Comparison of ENCODE assay signal across 20 cellular contexts in the genomic region with DNA sequence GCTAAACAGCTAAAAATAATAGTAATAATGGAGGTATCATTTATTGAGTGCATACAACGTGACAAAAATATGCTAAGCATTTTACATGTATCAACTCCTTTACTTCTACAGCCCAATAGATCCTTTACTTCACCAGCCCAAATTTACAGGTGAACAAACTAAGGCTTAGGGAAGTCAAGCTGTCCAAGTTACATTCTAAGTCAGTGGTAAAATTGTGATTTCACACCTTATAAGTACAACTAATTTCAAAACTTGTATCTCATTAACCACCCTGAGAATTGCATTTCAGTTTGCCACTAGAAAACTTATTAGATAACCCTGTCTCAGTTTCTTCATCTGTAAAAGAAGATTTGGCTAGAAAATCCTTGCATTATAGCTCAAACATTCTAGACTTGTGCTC. TPM values are rescaled to one million over a fixed set of nuclear protein-coding genes. Genes with fewer than 3 reads are reported as not detected.
DNase-seq lines count a peak whose midpoint lies in the region; ATAC-seq and TF ChIP-seq lines count a peak whose summit lies in the region.
"Had no signal": no experiment of that assay in that cellular context is flagged by ENCODE, and none has a peak within 500 bp of the region (broad histone marks: within the 10 kb centered on the region; RNA-seq: fewer than 3 reads in every experiment).

No MANE protein-coding gene starts in this region.

- DNase-seq in CD4-positive, CD25-positive, alpha-beta regulatory T cell: no peak
- DNase-seq in esophagus squamous epithelium (lab: John Stamatoyannopoulos, UW): no peak
- DNase-seq in NCI-H1694 (lab: John Stamatoyannopoulos, UW): no peak
- DNase-seq: GF-D8, MM.1S, NCI-H1105, NCI-H187 treated with DMSO at 0.1 percent for 48 hours, NCI-H2171, NCI-H510A, T1000 had no signal

- H3K27ac Mint-ChIP-seq in CD4-positive, CD25-positive, alpha-beta regulatory T cell: peak overlapping the region in 1 of 3 donors; percentile 32

- H3K4me2 ChIP-seq in Loucy (ENCODE audit: low read depth, low read length, poor library complexity, severe bottlenecking): peak overlapping the region; percentile 52
- H3K4me2 ChIP-seq: A549, KMS-11 had no signal

- no peak for ATAC-seq in CD4-positive, CD25-positive, alpha-beta regulatory T cell (ENCODE audit: low read depth in 2 of 2)
- peak; percentile 60 for ATAC-seq in GM18858 (IDR thresholded peaks at IDR 0.05; ENCODE audit: unreplicated experiment)
- peak; percentile 56 for ATAC-seq in GM21786 (IDR thresholded peaks at IDR 0.05; ENCODE audit: unreplicated experiment)
- no peak for ATAC-seq in GM21717 (IDR thresholded peaks at IDR 0.05; ENCODE audit: unreplicated experiment)
- ATAC-seq in HG03520 (IDR thresholded peaks at IDR 0.05; ENCODE audit: unreplicated experiment): no peak
- ATAC-seq: A549 had no signal

- peaks cover 13% of the 10 kb centered on the region for H3K36me3 Mint-ChIP-seq in CD4-positive, CD25-positive, alpha-beta regulatory T cell

- H3K9me3 Mint-ChIP-seq in CD4-positive, CD25-positive, alpha-beta regulatory T cell: no peaks in the 10 kb centered on the region

- H3K27me3 Mint-ChIP-seq in CD4-positive, CD25-positive, alpha-beta regulatory T cell: no peaks in the 10 kb centered on the region

- peaks cover 13% of the 10 kb centered on the region for H3K4me1 ChIP-seq in CD4-positive, CD25-positive, alpha-beta regulatory T cell (ENCODE audit: control insufficient read depth, insufficient read depth, low read length, poor library complexity, severe bottlenecking)
- peaks cover 27% of the 10 kb centered on the region for H3K4me1 ChIP-seq in Loucy (ENCODE audit: insufficient read depth, low read length, poor library complexity, severe bottlenecking)
- H3K4me1 ChIP-seq in esophagus squamous epithelium: peaks cover 0 to 39% (median 4%) of the 10 kb centered on the region in 3 donors
- H3K4me1 ChIP-seq: A549, SJSA1 had no signal

- H3K27me3 ChIP-seq in CD4-positive, CD25-positive, alpha-beta regulatory T cell (ENCODE audit: control insufficient read depth, insufficient read depth, low read length): no peaks in the 10 kb centered on the region
- H3K27me3 ChIP-seq in Loucy (ENCODE audit: insufficient read depth, low read length, poor library complexity, severe bottlenecking) (no peaks in the 10 kb centered on the region), esophagus squamous epithelium (no peaks in the 10 kb centered on the region)
- H3K27me3 ChIP-seq: SJSA1 had no signal

- TF ChIP-seq POLR2A in esophagus squamous epithelium (IDR thresholded peaks at IDR 0.05): no peak

- H3K4me3 ChIP-seq in CD4-positive, CD25-positive, alpha-beta regulatory T cell (ENCODE audit: low read depth, low read length): no peak overlapping the region
- no peak overlapping the region for H3K4me3 ChIP-seq in Loucy (ENCODE audit: low read length, poor library complexity, severe bottlenecking)
- no peak overlapping the region for H3K4me3 ChIP-seq in esophagus squamous epithelium
- H3K4me3 ChIP-seq: A549, SJSA1 had no signal

- H3K9ac ChIP-seq in Loucy (ENCODE audit: low read depth, low read length, poor library complexity, severe bottlenecking): no peak overlapping the region
- H3K9ac ChIP-seq: KMS-11 had no signal

- H3K9me2 ChIP-seq in Loucy (replicated peaks; ENCODE audit: low read depth, low read length): no peaks in the 10 kb centered on the region

- intact Hi-C loops in esophagus squamous epithelium (cut with DNase I): no loop called here

- H3K36me3 ChIP-seq in CD4-positive, CD25-positive, alpha-beta regulatory T cell (ENCODE audit: control insufficient read depth, insufficient read depth, low read length): peaks cover 5% of the 10 kb centered on the region
- H3K36me3 ChIP-seq in Loucy (ENCODE audit: insufficient read depth, low read length): no peaks in the 10 kb centered on the region
- H3K36me3 ChIP-seq in esophagus squamous epithelium: peaks cover 0 to 28% (median 0%) of the 10 kb centered on the region in 3 donors

- H3F3A ChIP-seq in Loucy (ENCODE audit: low read depth): no peaks in the 10 kb centered on the region

- no peak overlapping the region for H2AFZ ChIP-seq in Loucy (ENCODE audit: low read length)

- 45 to 61% methylated on average over 1 of the region's 1 CpG for WGBS in esophagus squamous epithelium, 2 donors

- no peak overlapping the region for H3K27ac ChIP-seq in CD4-positive, CD25-positive, alpha-beta regulatory T cell (ENCODE audit: insufficient read depth, low read length, poor library complexity, severe bottlenecking)
- no peak overlapping the region for H3K27ac ChIP-seq in esophagus squamous epithelium
- H3K27ac ChIP-seq: A549, HL-60, KMS-11, RWPE1, SJSA1 had no signal

- H3K9me3 ChIP-seq in CD4-positive, CD25-positive, alpha-beta regulatory T cell (ENCODE audit: control insufficient read depth in 2 of 2, low read length in 2 of 2): no peaks in the 10 kb centered on the region
- no peaks in the 10 kb centered on the region for H3K9me3 ChIP-seq in Loucy (ENCODE audit: insufficient read depth, low read depth, low read length)
- no peaks in the 10 kb centered on the region for H3K9me3 ChIP-seq in esophagus squamous epithelium
- H3K9me3 ChIP-seq: A549, SJSA1 had no signal

- peak overlapping the region; percentile 3 to 74 (median 19) for H3K4me3 Mint-ChIP-seq in CD4-positive, CD25-positive, alpha-beta regulatory T cell

- H3K79me2 ChIP-seq in Loucy (ENCODE audit: insufficient read depth, low read length): peaks cover 42% of the 10 kb centered on the region

- TF ChIP-seq CTCF in Loucy (conservative IDR thresholded peaks at IDR 0.05; ENCODE audit: low read length) (no peak), esophagus squamous epithelium (IDR thresholded peaks at IDR 0.05) (no peak)

- peaks cover 24 to 47% (median 37%) of the 10 kb centered on the region in 4 donors for H3K4me1 Mint-ChIP-seq in CD4-positive, CD25-positive, alpha-beta regulatory T cell

- H4K20me1 ChIP-seq in Loucy (ENCODE audit: insufficient read depth, low read length, poor library complexity, severe bottlenecking): peaks cover 22% of the 10 kb centered on the region

RNA-seq across cellular contexts. Expression of a gene that starts 10.7 kb away (rescaled TPM):
- total RNA-seq in CD4-positive, CD25-positive, alpha-beta regulatory T cell: 18.3 TPM
- polyA plus RNA-seq in CD4-positive, CD25-positive, alpha-beta regulatory T cell: 10 to 100 TPM; 16.6 to 20.0 (median 17.8) TPM
- total RNA-seq in esophagus squamous epithelium: 10 to 100 TPM; 16.3 to 22.0 (median 21.8) TPM

RNA-seq across cellular contexts. Expression of a gene that starts 26.9 kb away (rescaled TPM):
- total RNA-seq in CD4-positive, CD25-positive, alpha-beta regulatory T cell: 40.9 TPM
- 10 to 100 TPM; 61.3 to 82.7 (median 66.2) TPM for polyA plus RNA-seq in CD4-positive, CD25-positive, alpha-beta regulatory T cell
- total RNA-seq in esophagus squamous epithelium: 10 to 100 TPM; 14.3 to 47.9 (median 36.8) TPM

RNA-seq across cellular contexts. Expression of a gene that starts 37.5 kb away (rescaled TPM):
- 0.74 TPM for total RNA-seq in CD4-positive, CD25-positive, alpha-beta regulatory T cell
- 1 to 10 TPM; 3.0 to 5.0 (median 3.3) TPM for polyA plus RNA-seq in CD4-positive, CD25-positive, alpha-beta regulatory T cell
- total RNA-seq in esophagus squamous epithelium: 1 to 10 TPM in 1 of 4 donors, under 1 TPM in 3; 0.44 to 1.3 (median 0.58) TPM

Comparison
In these comparisons a context has a peak if more than half of its experiments do, and no peak if none do; other contexts are left out.
1. ATAC-seq: peak in GM18858 (single experiment) and GM21786 (single experiment); none in CD4-positive, CD25-positive, alpha-beta regulatory T cell (0 of 2), GM21717 (single experiment) and HG03520 (single experiment).